Comparison of ENCODE assay signal across 28 cellular contexts in the genomic region with DNA sequence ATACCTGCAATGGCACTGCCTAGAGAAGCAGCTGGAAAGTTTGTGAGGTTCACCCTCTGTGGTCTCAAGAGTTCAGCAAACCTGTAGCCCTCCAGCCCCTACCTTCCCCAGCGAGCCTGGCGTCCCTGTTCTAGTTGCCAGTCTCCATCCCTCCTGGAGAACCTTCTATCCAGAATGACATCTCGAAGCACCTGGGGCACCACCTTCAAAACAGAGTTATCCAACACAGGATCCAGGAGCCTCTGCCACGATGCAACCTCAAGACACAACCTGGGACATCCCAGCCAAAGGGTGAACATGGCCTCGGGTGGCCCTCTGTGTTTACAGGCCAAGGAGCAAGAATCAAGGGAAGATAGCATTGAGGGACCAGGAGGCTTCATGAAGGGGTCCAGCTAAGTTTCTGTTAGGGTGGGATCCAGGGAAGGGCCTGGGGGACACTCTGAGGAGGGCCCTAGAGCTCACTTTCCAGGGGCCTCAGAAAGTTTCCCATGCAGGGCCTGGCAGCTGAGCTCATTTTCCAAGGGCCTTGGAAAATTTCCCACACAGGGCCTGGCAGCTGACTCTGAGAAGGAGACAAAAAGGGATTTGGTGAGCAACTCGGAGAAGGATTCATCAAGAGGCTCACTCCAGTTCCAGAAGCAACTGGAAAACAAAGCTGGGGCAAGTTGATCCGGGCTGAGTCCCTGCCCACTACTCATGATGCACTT. TPM values are rescaled to one million over a fixed set of nuclear protein-coding genes. Genes with fewer than 3 reads are reported as not detected.
"Had no signal": no experiment of that assay in that cellular context is flagged by ENCODE, and none has a peak within 500 bp of the region (broad histone marks: within the 10 kb centered on the region; RNA-seq: fewer than 3 reads in every experiment).

No MANE protein-coding gene starts in this region.

- H3K4me3 Mint-ChIP-seq: activated CD4-positive, alpha-beta memory T cell treated with anti-CD3 and anti-CD28 coated beads, Interleukin-2, amount 10 ng/mL, durations not matched to agents 7 days and 5 days; activated CD4-positive, alpha-beta T cell treated with anti-CD3 and anti-CD28 coated beads, Interleukin-2, amount 10 ng/mL, durations not matched to agents 7 days and 5 days; activated naive CD4-positive, alpha-beta T cell treated with anti-CD3 and anti-CD28 coated beads, Interleukin-2, amount 50 U/mL, for 24 hours; activated naive CD8-positive, alpha-beta T cell treated with anti-CD3 and anti-CD28 coated beads, Interleukin-2, amount 50 U/mL, for 24 hours; activated T-cell treated with anti-CD3 and anti-CD28 coated beads, Interleukin-2, amount 50 U/mL, for 4 hours; activated T-helper 17 cell treated with anti-CD3 and anti-CD28 coated beads, Interleukin-2, amount 50 U/mL, for 72 hours; dendritic cell treated with granulocyte-macrophage colony-stimulating factor and Interleukin-4, amounts not matched to agents 40 ng/mL and 50 ng/mL, for 4 days; natural killer cell treated with Interleukin-12 subunit alpha and Interleukin-12 subunit beta and Interleukin-15 and Interleukin-18, amount 100 ng/mL, for 72 hours; stimulated activated effector memory CD8-positive, alpha-beta T cell treated with anti-CD3 and anti-CD28 coated beads, Interleukin-12 subunit alpha, Interleukin-12 subunit beta, amount 100 ng/mL, for 72 hours; stimulated activated naive CD8-positive, alpha-beta T cell treated with anti-CD3 and anti-CD28 coated beads, Interleukin-15, Interleukin-2, amounts not matched to agents 100 ng/mL and 50 ng/mL, for 24 hours; WTC11 had no signal

- H3K9me3 ChIP-seq: gastrocnemius medialis, right lobe of liver had no signal

- H3K36me3 ChIP-seq: gastrocnemius medialis, right lobe of liver, upper lobe of right lung had no signal

- H3K4me3 ChIP-seq: gastrocnemius medialis, hepatocyte, right lobe of liver, upper lobe of right lung had no signal

- ATAC-seq: activated naive CD8-positive, alpha-beta T cell treated with anti-CD3 and anti-CD28 coated beads, Interleukin-2, amount 50 U/mL, for 24 hours; activated T-cell treated with anti-CD3 and anti-CD28 coated beads, Interleukin-2, amount 50 U/mL, for 4 hours; activated T-helper 17 cell treated with anti-CD3 and anti-CD28 coated beads, Interleukin-2, amount 50 U/mL, for 72 hours; gastrocnemius medialis; stimulated activated effector memory CD8-positive, alpha-beta T cell treated with anti-CD3 and anti-CD28 coated beads, Interleukin-12 subunit alpha, Interleukin-12 subunit beta, amount 100 ng/mL, for 72 hours; upper lobe of right lung; WTC11 had no signal

- DNase-seq: activated CD4-positive, alpha-beta memory T cell treated with anti-CD3 and anti-CD28 coated beads, Interleukin-2, amount 10 ng/mL, durations not matched to agents 7 days and 5 days; activated CD4-positive, alpha-beta T cell treated with anti-CD3 and anti-CD28 coated beads for 1 hour; activated CD4-positive, alpha-beta T cell treated with anti-CD3 and anti-CD28 coated beads, Interleukin-2, amount 10 ng/mL, durations not matched to agents 7 days and 5 days; activated gamma-delta T cell treated with Interleukin-2 at 50 U/mL for 16 hours; activated naive CD8-positive, alpha-beta T cell treated with anti-CD3 and anti-CD28 coated beads, Interleukin-2, amount 50 U/mL, for 24 hours; activated T-cell treated with anti-CD3 and anti-CD28 coated beads, Interleukin-2, amount 50 U/mL, for 4 hours; central memory CD4-positive, alpha-beta T cell; effector CD4-positive, alpha-beta T cell; gastrocnemius medialis; glutamatergic neuron; islet precursor cell; mesenchymal stem cell; right lobe of liver; small intestine; stimulated activated CD4-positive, alpha-beta T cell treated with anti-CD3 and anti-CD28 coated beads, Interleukin-4, amount 100 ng/mL, for 24 hours; T-helper 2 cell; upper lobe of right lung had no signal

- H3K9me3 Mint-ChIP-seq: activated naive CD4-positive, alpha-beta T cell treated with anti-CD3 and anti-CD28 coated beads, Interleukin-2, amount 50 U/mL, for 24 hours; activated T-helper 17 cell treated with anti-CD3 and anti-CD28 coated beads, Interleukin-2, amount 50 U/mL, for 72 hours; dendritic cell treated with granulocyte-macrophage colony-stimulating factor and Interleukin-4, amounts not matched to agents 40 ng/mL and 50 ng/mL, for 4 days; natural killer cell treated with Interleukin-12 subunit alpha and Interleukin-12 subunit beta and Interleukin-15 and Interleukin-18, amount 100 ng/mL, for 72 hours; stimulated activated effector memory CD8-positive, alpha-beta T cell treated with anti-CD3 and anti-CD28 coated beads, Interleukin-12 subunit alpha, Interleukin-12 subunit beta, amount 100 ng/mL, for 72 hours had no signal

- H3K4me1 Mint-ChIP-seq: activated CD4-positive, alpha-beta memory T cell treated with anti-CD3 and anti-CD28 coated beads, Interleukin-2, amount 10 ng/mL, durations not matched to agents 7 days and 5 days; activated CD4-positive, alpha-beta T cell treated with anti-CD3 and anti-CD28 coated beads, Interleukin-2, amount 10 ng/mL, durations not matched to agents 7 days and 5 days; activated naive CD4-positive, alpha-beta T cell treated with anti-CD3 and anti-CD28 coated beads, Interleukin-2, amount 50 U/mL, for 24 hours; activated naive CD8-positive, alpha-beta T cell treated with anti-CD3 and anti-CD28 coated beads, Interleukin-2, amount 50 U/mL, for 24 hours; activated T-helper 17 cell treated with anti-CD3 and anti-CD28 coated beads, Interleukin-2, amount 50 U/mL, for 72 hours; stimulated activated effector memory CD8-positive, alpha-beta T cell treated with anti-CD3 and anti-CD28 coated beads, Interleukin-12 subunit alpha, Interleukin-12 subunit beta, amount 100 ng/mL, for 72 hours; WTC11 had no signal

- H3K27ac Mint-ChIP-seq: activated CD4-positive, alpha-beta memory T cell treated with anti-CD3 and anti-CD28 coated beads, Interleukin-2, amount 10 ng/mL, durations not matched to agents 7 days and 5 days; activated CD4-positive, alpha-beta T cell treated with anti-CD3 and anti-CD28 coated beads, Interleukin-2, amount 10 ng/mL, durations not matched to agents 7 days and 5 days; activated naive CD4-positive, alpha-beta T cell treated with anti-CD3 and anti-CD28 coated beads, Interleukin-2, amount 50 U/mL, for 24 hours; activated naive CD8-positive, alpha-beta T cell treated with anti-CD3 and anti-CD28 coated beads, Interleukin-2, amount 50 U/mL, for 24 hours; activated T-helper 17 cell treated with anti-CD3 and anti-CD28 coated beads, Interleukin-2, amount 50 U/mL, for 72 hours; dendritic cell treated with granulocyte-macrophage colony-stimulating factor and Interleukin-4, amounts not matched to agents 40 ng/mL and 50 ng/mL, for 4 days; natural killer cell treated with Interleukin-12 subunit alpha and Interleukin-12 subunit beta and Interleukin-15 and Interleukin-18, amount 100 ng/mL, for 72 hours; stimulated activated effector memory CD8-positive, alpha-beta T cell treated with anti-CD3 and anti-CD28 coated beads, Interleukin-12 subunit alpha, Interleukin-12 subunit beta, amount 100 ng/mL, for 72 hours; stimulated activated naive CD8-positive, alpha-beta T cell treated with anti-CD3 and anti-CD28 coated beads, Interleukin-15, Interleukin-2, amounts not matched to agents 100 ng/mL and 50 ng/mL, for 24 hours; WTC11 had no signal

- H3K27ac ChIP-seq: epithelial cell of prostate, gastrocnemius medialis, hepatocyte, right lobe of liver, upper lobe of right lung had no signal

- H3K36me3 Mint-ChIP-seq: activated naive CD4-positive, alpha-beta T cell treated with anti-CD3 and anti-CD28 coated beads, Interleukin-2, amount 50 U/mL, for 24 hours; stimulated activated effector memory CD8-positive, alpha-beta T cell treated with anti-CD3 and anti-CD28 coated beads, Interleukin-12 subunit alpha, Interleukin-12 subunit beta, amount 100 ng/mL, for 72 hours had no signal

- H3K27me3 ChIP-seq: hepatocyte, right lobe of liver, upper lobe of right lung had no signal

- H3K4me1 ChIP-seq: right lobe of liver, upper lobe of right lung had no signal

RNA-seq across cellular contexts. Expression of gene SYT13, which starts 36.9 kb away (rescaled TPM):
- total RNA-seq: activated CD4-positive, alpha-beta memory T cell treated with anti-CD3 and anti-CD28 coated beads, Interleukin-2, amount 10 ng/mL, durations not matched to agents 7 days and 5 days; activated CD4-positive, alpha-beta T cell treated with anti-CD3 and anti-CD28 coated beads, Interleukin-2, amount 10 ng/mL, durations not matched to agents 7 days and 5 days; activated T-helper 17 cell treated with anti-CD3 and anti-CD28 coated beads, Interleukin-2, amount 50 U/mL, for 72 hours; natural killer cell treated with Interleukin-12 subunit alpha and Interleukin-12 subunit beta and Interleukin-15 and Interleukin-18, amount 100 ng/mL, for 72 hours; omental fat pad; subcutaneous adipose tissue; upper lobe of right lung had no signal
